In the genomic region with DNA sequence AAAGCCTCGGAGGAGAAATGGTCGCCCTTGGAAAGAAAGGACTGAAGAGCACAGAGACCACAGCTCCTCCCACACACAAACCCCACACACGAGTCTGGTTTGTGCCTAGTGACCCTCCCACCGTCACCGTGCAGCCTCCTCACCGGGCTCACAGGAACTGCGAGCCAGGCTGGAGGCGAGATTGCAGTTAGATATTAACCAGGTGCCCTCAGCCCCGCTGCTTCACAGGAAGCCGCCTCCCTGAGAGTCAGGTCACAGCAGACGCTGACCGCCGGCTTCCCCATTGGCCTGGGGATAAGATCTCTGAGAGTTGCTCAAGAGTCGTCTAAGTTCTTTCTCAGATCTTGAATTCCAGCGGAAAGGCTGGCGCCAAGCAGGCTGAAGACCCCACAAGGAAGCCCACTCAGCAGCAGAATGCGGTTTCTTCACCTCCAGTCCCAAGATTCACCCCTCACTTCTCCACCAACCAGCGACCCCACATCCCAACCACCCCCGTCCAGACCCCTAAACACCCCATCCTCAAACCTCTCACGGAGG, we compare ENCODE assay signal across 8 cellular contexts. TPM values are rescaled to one million over a fixed set of nuclear protein-coding genes. Genes with fewer than 3 reads are reported as not detected.
DNase-seq lines count a peak whose midpoint lies in the region; ATAC-seq and TF ChIP-seq lines count a peak whose summit lies in the region.

No MANE protein-coding gene starts in this region.

- peak overlapping the region; percentile 88 for H3K4me3 ChIP-seq in MM.1S (ENCODE audit: low read length)

- no peaks in the 10 kb centered on the region for H3K9me3 ChIP-seq in MM.1S (replicated peaks; ENCODE audit: insufficient read depth, low read length)

- H4K20me1 ChIP-seq in MM.1S (ENCODE audit: insufficient read depth, low read length), result no peaks in the 10 kb centered on the region

- DNase-seq in EL, result peak; percentile 69
- DNase-seq in MM.1S, result peak; percentile 80
- DNase-seq in activated CD4-positive, CD25-positive, alpha-beta regulatory T cell treated with anti-CD3 and anti-CD28 coated beads, Interleukin-2, amount 50 U/mL, for 72 hours, result peak; percentile 57
- peak; percentile 64 for DNase-seq in cortex of kidney (lab: John Stamatoyannopoulos, UW)
- DNase-seq in left lobe of liver (ENCODE audit: low spot score), result peak; percentile 95
- peak; percentile 30 to 32 for DNase-seq in stimulated activated CD4-positive, alpha-beta T cell treated with anti-CD3 and anti-CD28 coated beads, Interleukin-2, amount 100 ng/mL, for 48 hours

- peaks cover 5% of the 10 kb centered on the region; the same call in 1 of the 2 replicates for H3K4me1 ChIP-seq in MM.1S (ENCODE audit: low read length)

- peaks cover 38% of the 10 kb centered on the region for H3K79me2 ChIP-seq in MM.1S (ENCODE audit: low read length)

- H2AFZ ChIP-seq in MM.1S (ENCODE audit: low read length), result peak overlapping the region; percentile 84

- peak overlapping the region; percentile 75 for H3K4me2 ChIP-seq in MM.1S (ENCODE audit: low read depth, low read length)

- peak overlapping the region; percentile 74 for H3K9ac ChIP-seq in MM.1S (ENCODE audit: low read length)

- no peak for TF ChIP-seq CTCF in MM.1S (IDR thresholded peaks at IDR 0.05; ENCODE audit: low read length)

- H3F3A ChIP-seq in MM.1S (ENCODE audit: insufficient read depth, low read length), result peaks cover 3% of the 10 kb centered on the region; the same call in 1 of the 2 replicates

- H3K9me2 ChIP-seq in MM.1S (replicated peaks; ENCODE audit: insufficient read depth, low read length), result no peaks in the 10 kb centered on the region

- H3K27me3 ChIP-seq in MM.1S (replicated peaks; ENCODE audit: insufficient read depth, low read length), result no peaks in the 10 kb centered on the region

- no peaks in the 10 kb centered on the region for H3K36me3 ChIP-seq in MM.1S (replicated peaks; ENCODE audit: insufficient read depth, low read length)

- ATAC-seq in GM21619 (IDR thresholded peaks at IDR 0.05; ENCODE audit: unreplicated experiment) (peak; percentile 56), left lobe of liver (peak; percentile 73), HG03469 (IDR thresholded peaks at IDR 0.05; ENCODE audit: unreplicated experiment) (no peak)

- peak overlapping the region; percentile 62; the same call in 1 of the 2 replicates for H3K27ac ChIP-seq in MM.1S (ENCODE audit: low read length)

RNA-seq across cellular contexts. Expression of a gene that starts 0.8 kb away (rescaled TPM):
- total RNA-seq in left lobe of liver, result 7.6 TPM

RNA-seq across cellular contexts. Expression of a gene that starts 39.6 kb away (rescaled TPM):
- 4.6 TPM for total RNA-seq in left lobe of liver

Comparison
In these comparisons a context has a peak if more than half of its experiments do, and no peak if none do; other contexts are left out.
1. DNase-seq: peak in every context shown above with its lines; median percentile 95 in left lobe of liver; 80 in MM.1S; 69 in EL; 64 in cortex of kidney; 57 in activated CD4-positive, CD25-positive, alpha-beta regulatory T cell treated with anti-CD3 and anti-CD28 coated beads, Interleukin-2, amount 50 U/mL, for 72 hours; 31 in stimulated activated CD4-positive, alpha-beta T cell treated with anti-CD3 and anti-CD28 coated beads, Interleukin-2, amount 100 ng/mL, for 48 hours.